Comparison of ENCODE assay signal across 13 cellular contexts in the genomic region with DNA sequence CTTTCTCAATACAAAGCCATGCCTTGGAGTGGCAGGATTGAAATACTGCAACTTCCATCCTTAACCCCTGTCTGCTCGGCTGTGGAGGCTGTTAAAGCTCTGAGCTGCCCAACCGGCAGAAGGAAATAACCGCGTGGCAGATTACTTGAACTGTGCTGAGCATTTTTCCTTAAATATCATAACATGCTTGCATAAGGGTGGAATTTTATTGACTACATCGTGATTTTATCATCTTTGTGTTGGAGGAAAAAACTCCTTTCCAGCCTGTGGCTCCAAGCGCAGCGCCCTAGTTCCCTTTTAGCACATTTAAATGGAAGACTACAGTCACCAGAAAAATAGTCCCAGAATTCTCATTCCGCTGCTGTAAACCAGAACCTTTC. TPM values are rescaled to one million over a fixed set of nuclear protein-coding genes. Genes with fewer than 3 reads are reported as not detected.
A peak's percentile ranks its signal among the peaks of the same experiment; 100 is the strongest.
DNase-seq lines count a peak whose midpoint lies in the region; ATAC-seq, FAIRE-seq and TF ChIP-seq lines count a peak whose summit lies in the region.
"Had no signal": no experiment of that assay in that cellular context is flagged by ENCODE, and none has a peak within 500 bp of the region (broad histone marks: within the 10 kb centered on the region; RNA-seq: fewer than 3 reads in every experiment).

No MANE protein-coding gene starts in this region.

- H3K9me3 Mint-ChIP-seq in mesothelial cell of epicardium, result no peaks in the 10 kb centered on the region
- H3K9me3 Mint-ChIP-seq: activated naive CD4-positive, alpha-beta T cell treated with anti-CD3 and anti-CD28 coated beads for 36 hours; natural killer cell had no signal

- FAIRE-seq in endothelial cell of umbilical vein (lab: Jason Lieb, UNC), result no peak

- H3K4me3 Mint-ChIP-seq in mesothelial cell of epicardium, result peak overlapping the region; percentile 56
- H3K4me3 Mint-ChIP-seq: activated naive CD4-positive, alpha-beta T cell treated with anti-CD3 and anti-CD28 coated beads for 36 hours; CD4-positive, CD25-positive, alpha-beta regulatory T cell; natural killer cell had no signal

- peaks cover 15 to 26% of the 10 kb centered on the region in 2 experiments for H3K27me3 ChIP-seq in endothelial cell of umbilical vein (ENCODE audit: control insufficient read depth in 2 of 2, insufficient read depth in 2 of 2, low read length in 2 of 2)

- no peak overlapping the region for H3K27ac Mint-ChIP-seq in mesothelial cell of epicardium
- H3K27ac Mint-ChIP-seq: activated naive CD4-positive, alpha-beta T cell treated with anti-CD3 and anti-CD28 coated beads for 36 hours; CD4-positive, CD25-positive, alpha-beta regulatory T cell; natural killer cell had no signal

- no peaks in the 10 kb centered on the region for H3K36me3 ChIP-seq in endothelial cell of umbilical vein (ENCODE audit: control insufficient read depth in 2 of 2, extremely low read depth in 1 of 2, insufficient read depth in 2 of 2, low read length in 2 of 2)

- peak overlapping the region; percentile 82 for H2AFZ ChIP-seq in endothelial cell of umbilical vein (ENCODE audit: low read depth, low read length)

- no peaks in the 10 kb centered on the region for H4K20me1 ChIP-seq in endothelial cell of umbilical vein (replicated peaks; ENCODE audit: control insufficient read depth, extremely low read depth, insufficient read depth, low read length)

- TF ChIP-seq CTCF in AG04449 (IDR thresholded peaks at IDR 0.05; ENCODE audit: insufficient read depth, low read length, missing control alignments) (no peak), endothelial cell of umbilical vein (IDR thresholded peaks at IDR 0.05; ENCODE audit: extremely low read depth in 1 of 2, insufficient read depth in 1 of 2, low read depth in 1 of 2, low read length in 2 of 2) (no peak), mesothelial cell of epicardium (IDR thresholded peaks at IDR 0.05; ENCODE audit: unreplicated experiment) (no peak)

- POLR2A ChIA-PET in AG04449 (lab: Yijun Ruan, JAX) (no interaction called here), endothelial cell of umbilical vein (lab: Charles Lee) (no interaction called here)

- peak overlapping the region; percentile 49 for H3K4me2 ChIP-seq in endothelial cell of umbilical vein (ENCODE audit: insufficient read depth, low read length)

- DNase-seq in AG04449 (ENCODE audit: low read depth, low spot score), result no peak
- peak; percentile 16 for DNase-seq in M059J (ENCODE audit: low read depth)
- DNase-seq in endothelial cell of umbilical vein (ENCODE audit: low read depth, low spot score), result peak; percentile 59
- no peak for DNase-seq in mesothelial cell of epicardium (ENCODE audit: low spot score in 2 of 2, unreplicated experiment in 2 of 2)
- no peak for DNase-seq in AG20443 (ENCODE audit: low spot score)
- no peak for DNase-seq in T1000 (lab: John Stamatoyannopoulos, UW)
- DNase-seq: activated CD4-positive, alpha-beta T cell treated with anti-CD3 and anti-CD28 coated beads for 1 hour; activated naive CD4-positive, alpha-beta T cell treated with anti-CD3 and anti-CD28 coated beads for 36 hours; CD4-positive, CD25-positive, alpha-beta regulatory T cell; natural killer cell; NCI-H1092 had no signal

- dilution Hi-C loops in endothelial cell of umbilical vein (cut with MboI; ENCODE audit: extremely low pct_ligation_motif_present, low sequenced_read_pairs), result no loop called here

- peak overlapping the region; percentile 24 for H3K9ac ChIP-seq in endothelial cell of umbilical vein (replicated peaks; ENCODE audit: extremely low read depth, insufficient read depth, low read length)

- no peak for TF ChIP-seq POLR2A in endothelial cell of umbilical vein (IDR thresholded peaks at IDR 0.05; ENCODE audit: low read depth, low read length)

- peaks cover 23% of the 10 kb centered on the region for H3K4me1 Mint-ChIP-seq in mesothelial cell of epicardium

- H3K4me3 ChIP-seq in AG04449 (ENCODE audit: low read depth, low read length) (peak overlapping the region; percentile 26; the same call in 1 of the 2 replicates), endothelial cell of umbilical vein (replicated peaks in 1 of 3; ENCODE audit: insufficient read depth in 1 of 3, low read depth in 1 of 3, low read length in 3 of 3) (peak overlapping the region; percentile 47 to 65 (median 54))

- CTCF ChIA-PET in AG04449 (lab: Yijun Ruan, JAX), result no interaction called here
- CTCF ChIA-PET in endothelial cell of umbilical vein (lab: Charles Lee), result interaction anchor here (1.4 to 1.6 kb wide), 2 partner anchors 23 to 102 kb away, joined by 4 to 7 read pairs; no protein-coding TSS in a partner anchor

- H3K4me1 ChIP-seq in endothelial cell of umbilical vein (ENCODE audit: control insufficient read depth, extremely low read depth, insufficient read depth, low read length), result peaks cover 31% of the 10 kb centered on the region

- H3K79me2 ChIP-seq in endothelial cell of umbilical vein (ENCODE audit: control insufficient read depth, insufficient read depth, low read length), result peaks cover 3% of the 10 kb centered on the region

- H3K27ac ChIP-seq in endothelial cell of umbilical vein (ENCODE audit: insufficient read depth, low read depth, low read length), result no peak overlapping the region

- no peaks in the 10 kb centered on the region for H3K36me3 Mint-ChIP-seq in mesothelial cell of epicardium
- H3K36me3 Mint-ChIP-seq: CD4-positive, CD25-positive, alpha-beta regulatory T cell; natural killer cell had no signal

- H3K9me1 ChIP-seq in endothelial cell of umbilical vein (replicated peaks; ENCODE audit: control insufficient read depth, extremely low read depth, insufficient read depth, low read length), result no peaks in the 10 kb centered on the region

- H3K9me3 ChIP-seq in endothelial cell of umbilical vein (replicated peaks; ENCODE audit: control insufficient read depth, insufficient read depth, low read length), result no peaks in the 10 kb centered on the region

- no peak for ATAC-seq in GM18873 (IDR thresholded peaks at IDR 0.05; ENCODE audit: low FRiP score, unreplicated experiment)
- ATAC-seq in GM21423 (IDR thresholded peaks at IDR 0.05; ENCODE audit: unreplicated experiment), result no peak
- ATAC-seq: natural killer cell had no signal

- H3K27me3 Mint-ChIP-seq in mesothelial cell of epicardium (ENCODE audit: low read depth), result peaks cover 75% of the 10 kb centered on the region

- BruUV-seq in endothelial cell of umbilical vein (replicated peaks; lab: Mats Ljungman, UMichigan), result no TSS peak

- intact Hi-C loops in endothelial cell of umbilical vein (cut with micrococcal nuclease), result no loop called here

TF ChIP-seq in endothelial cell of umbilical vein, 7 proteins besides CTCF, POLR2A, EP300 and RAD21:
- TF ChIP-seq JUN (IDR thresholded peaks at IDR 0.05; ENCODE audit: borderline replicate concordance, insufficient read depth, insufficient read length, low read depth) (no peak), MYC (IDR thresholded peaks at IDR 0.05; ENCODE audit: low read depth, low read length) (no peak), FOS (IDR thresholded peaks at IDR 0.05; ENCODE audit: borderline replicate concordance, insufficient read depth, low read length) (no peak), EZH2 (IDR thresholded peaks at IDR 0.05; ENCODE audit: borderline replicate concordance, low read depth, low read length, severe bottlenecking) (no peak), POLR2AphosphoS5 (IDR thresholded peaks at IDR 0.05; ENCODE audit: insufficient read depth, low read depth, low read length) (no peak), GATA2 (IDR thresholded peaks at IDR 0.05; ENCODE audit: insufficient read depth, insufficient read length, low read depth, low read length) (no peak)
- TF ChIP-seq, protein P1, sequence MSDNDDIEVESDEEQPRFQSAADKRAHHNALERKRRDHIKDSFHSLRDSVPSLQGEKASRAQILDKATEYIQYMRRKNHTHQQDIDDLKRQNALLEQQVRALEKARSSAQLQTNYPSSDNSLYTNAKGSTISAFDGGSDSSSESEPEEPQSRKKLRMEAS (IDR thresholded peaks at IDR 0.05; ENCODE audit: insufficient read depth, insufficient read length), result no peak

RNA-seq across cellular contexts. Expression of a gene that starts 1.6 kb away (rescaled TPM):
- 1.2 and 3.2 TPM in 2 replicates for total RNA-seq in M059J (2014; rRNA removed; shearing (Covaris generic))
- total RNA-seq in endothelial cell of umbilical vein (0.16 and 2.0 TPM in 2 replicates), mesothelial cell of epicardium (2.1 to 2.9 TPM (median 2.1 TPM) in 3 replicates)
- polyA plus RNA-seq in endothelial cell of umbilical vein, result 1.0 and 1.1 TPM in 2 replicates
- 1.0 and 1.3 TPM in 2 replicates for polyA plus RNA-seq in endothelial cell of umbilical vein (2011; cell fraction: cytosol; rRNA removed)
- polyA plus RNA-seq in endothelial cell of umbilical vein (2011; cell fraction: nucleus; rRNA removed), result 1.8 and 2.1 TPM in 2 replicates
- 1.6 and 2.2 TPM in 2 replicates for polyA plus RNA-seq in endothelial cell of umbilical vein (2012)
- polyA minus RNA-seq in endothelial cell of umbilical vein, result 1.8 and 2.6 TPM in 2 replicates
- 0.51 TPM for polyA minus RNA-seq in endothelial cell of umbilical vein (2011; cell fraction: cytosol; rRNA and poly(A)+ RNA removed)
- polyA minus RNA-seq in endothelial cell of umbilical vein (2011; cell fraction: nucleus; rRNA and poly(A)+ RNA removed), result 1.2 TPM in 2 replicates
- total RNA-seq: activated naive CD4-positive, alpha-beta T cell treated with anti-CD3 and anti-CD28 coated beads for 36 hours; CD4-positive, CD25-positive, alpha-beta regulatory T cell had no signal
- polyA plus RNA-seq: CD4-positive, CD25-positive, alpha-beta regulatory T cell had no signal

Comparison
In these comparisons a context has a peak if more than half of its experiments do, and no peak if none do; other contexts are left out.
1. DNase-seq: peak in M059J (single experiment) and endothelial cell of umbilical vein (single experiment); none in AG04449 (single experiment), mesothelial cell of epicardium (0 of 2), AG20443 (single experiment) and T1000 (single experiment).